11 cellular contexts compared by ENCODE assay signal in genomic region chr14:80364274-80364673, GRCh38.
DNase-seq lines count a peak whose midpoint lies in the region; FAIRE-seq and TF ChIP-seq lines count a peak whose summit lies in the region.
"Had no signal": no experiment of that assay in that cellular context is flagged by ENCODE, and none has a peak within 500 bp of the region (broad histone marks: within the 10 kb centered on the region; RNA-seq: fewer than 3 reads in every experiment).

No MANE protein-coding gene starts in this region.

- H3K4me1 Mint-ChIP-seq in T-helper 2 cell treated with Interferon-gamma antibody and Interleukin-4, amounts not matched to agents 5 μg/mL and 100 μg/mL, for 36 hours (ENCODE audit: low read depth), result no peaks in the 10 kb centered on the region
- H3K4me1 Mint-ChIP-seq: CD4-positive, CD25-positive, alpha-beta regulatory T cell had no signal

- DNase-seq in NCI-H446 (lab: John Stamatoyannopoulos, UW), result peak; percentile 11 to 39
- DNase-seq in NCI-H446 treated with DMSO at 0.1 percent for 48 hours (lab: John Stamatoyannopoulos, UW), result no peak
- peak; percentile 56 for DNase-seq in NCI-H1694 (lab: John Stamatoyannopoulos, UW)
- DNase-seq in bronchial epithelial cell (ENCODE audit: low read depth), result peak; percentile 25
- no peak for DNase-seq in retinal pigment epithelial cell (ENCODE audit: low read depth)
- no peak for DNase-seq in MV-4-11 (lab: John Stamatoyannopoulos, UW)
- no peak for DNase-seq in effector CD8-positive, alpha-beta T cell (lab: John Stamatoyannopoulos, UW)
- no peak for DNase-seq in T-helper 2 cell treated with Interferon-gamma antibody and Interleukin-4, amounts not matched to agents 5 μg/mL and 100 μg/mL, for 36 hours (ENCODE audit: low spot score)
- DNase-seq: activated CD4-positive, alpha-beta T cell treated with anti-CD3 and anti-CD28 coated beads for 1 hour; CD4-positive, CD25-positive, alpha-beta regulatory T cell; stimulated activated CD4-positive, alpha-beta T cell treated with anti-CD3 and anti-CD28 coated beads, Interleukin-15, amount 100 ng/mL, for 24 hours had no signal

- TF ChIP-seq CTCF in bronchial epithelial cell (IDR thresholded peaks at IDR 0.05; ENCODE audit: insufficient read depth, low read length, severe bottlenecking) (peak; percentile 27), retinal pigment epithelial cell (conservative IDR thresholded peaks at IDR 0.05; ENCODE audit: low read depth, low read length) (peak; percentile 36)

- H3K36me3 ChIP-seq in bronchial epithelial cell (ENCODE audit: control insufficient read depth, insufficient read depth, low read length), result no peaks in the 10 kb centered on the region

- no peak for FAIRE-seq in bronchial epithelial cell (lab: Jason Lieb, UNC)

- no peak overlapping the region for H3K27ac Mint-ChIP-seq in T-helper 2 cell treated with Interferon-gamma antibody and Interleukin-4, amounts not matched to agents 5 μg/mL and 100 μg/mL, for 36 hours
- H3K27ac Mint-ChIP-seq: CD4-positive, CD25-positive, alpha-beta regulatory T cell had no signal

- no peak overlapping the region for H3K4me3 Mint-ChIP-seq in T-helper 2 cell treated with Interferon-gamma antibody and Interleukin-4, amounts not matched to agents 5 μg/mL and 100 μg/mL, for 36 hours
- H3K4me3 Mint-ChIP-seq: CD4-positive, CD25-positive, alpha-beta regulatory T cell had no signal

- no peaks in the 10 kb centered on the region for H3K36me3 Mint-ChIP-seq in T-helper 2 cell treated with Interferon-gamma antibody and Interleukin-4, amounts not matched to agents 5 μg/mL and 100 μg/mL, for 36 hours (ENCODE audit: low read depth)
- H3K36me3 Mint-ChIP-seq: CD4-positive, CD25-positive, alpha-beta regulatory T cell had no signal

- H3K9me3 Mint-ChIP-seq in T-helper 2 cell treated with Interferon-gamma antibody and Interleukin-4, amounts not matched to agents 5 μg/mL and 100 μg/mL, for 36 hours, result no peaks in the 10 kb centered on the region

- H3K27me3 Mint-ChIP-seq in T-helper 2 cell treated with Interferon-gamma antibody and Interleukin-4, amounts not matched to agents 5 μg/mL and 100 μg/mL, for 36 hours (ENCODE audit: low read depth), result no peaks in the 10 kb centered on the region
- H3K27me3 Mint-ChIP-seq: CD4-positive, CD25-positive, alpha-beta regulatory T cell had no signal

- H3K27me3 ChIP-seq in bronchial epithelial cell (ENCODE audit: control insufficient read depth, insufficient read depth, low read length), result no peaks in the 10 kb centered on the region

- H3K4me3 ChIP-seq in bronchial epithelial cell (ENCODE audit: low read depth, low read length) (no peak overlapping the region), retinal pigment epithelial cell (ENCODE audit: low read length) (no peak overlapping the region)

Comparison
In these comparisons a context has a peak if more than half of its experiments do, and no peak if none do; other contexts are left out.
1. DNase-seq: peak in NCI-H446 (2 of 2), NCI-H1694 (single experiment) and bronchial epithelial cell (single experiment); none in NCI-H446 treated with DMSO at 0.1 percent for 48 hours (single experiment), retinal pigment epithelial cell (single experiment), MV-4-11 (single experiment), effector CD8-positive, alpha-beta T cell (single experiment) and T-helper 2 cell treated with Interferon-gamma antibody and Interleukin-4, amounts not matched to agents 5 μg/mL and 100 μg/mL, for 36 hours (single experiment).